In the genomic region with DNA sequence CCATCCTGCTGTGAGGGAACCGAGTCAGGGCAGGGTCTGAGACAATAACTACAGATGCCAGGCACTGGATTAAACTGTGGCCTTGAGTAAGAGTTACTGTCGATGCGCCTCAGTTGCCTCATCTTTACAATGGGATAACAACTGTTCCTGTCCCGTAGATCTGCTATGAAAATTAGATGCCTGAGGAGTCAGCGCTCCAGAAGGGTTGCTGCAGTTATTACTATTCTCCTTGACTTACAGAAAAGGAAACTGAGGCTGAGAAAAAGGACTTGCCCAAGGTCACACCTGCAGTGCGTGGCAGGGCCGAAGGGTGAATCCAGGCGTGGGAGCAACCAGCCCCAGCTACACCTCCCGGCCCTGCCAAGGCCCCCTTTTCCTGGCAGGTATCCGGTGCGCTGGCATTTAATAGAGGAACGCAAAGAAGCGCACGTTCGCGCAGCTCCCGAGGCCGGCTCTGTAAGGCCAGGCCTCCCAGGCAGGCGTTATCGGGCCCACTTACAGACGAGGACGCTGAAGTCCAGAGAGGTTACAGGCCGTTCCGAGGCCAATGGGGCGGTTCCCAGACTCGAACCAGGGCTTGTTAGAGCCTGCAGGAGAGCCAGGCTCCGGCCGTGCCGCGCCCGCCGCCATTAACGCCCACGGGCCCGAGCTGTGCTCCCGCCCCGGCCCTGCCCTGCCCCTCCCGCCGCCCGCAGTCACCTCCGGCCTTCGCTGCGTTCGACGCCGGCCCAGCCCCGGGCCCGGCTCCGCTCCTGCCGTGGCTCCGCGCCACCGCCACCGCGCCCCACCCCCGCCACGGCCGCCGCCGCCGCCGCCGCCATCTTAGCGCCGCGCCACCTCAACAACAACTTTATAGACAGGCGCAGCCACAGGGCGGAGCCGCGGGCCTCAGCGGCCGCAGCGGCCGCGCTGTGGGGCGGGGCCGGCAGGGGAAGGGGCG, we compare ENCODE assay signal across 1 cellular context.
A peak's percentile ranks its signal among the peaks of the same experiment; 100 is the strongest.
TF ChIP-seq lines count a peak whose summit lies in the region.

Gene C11orf68 (minus strand): TSS at position 852 of the 940 bp plus-strand sequence. CDS start 31 bp downstream, at position 821.

TF ChIP-seq in K562, 482 proteins besides CTCF, POLR2A, EP300 and RAD21 (continued from another document and continues in another):
- TF ChIP-seq, protein P1, sequence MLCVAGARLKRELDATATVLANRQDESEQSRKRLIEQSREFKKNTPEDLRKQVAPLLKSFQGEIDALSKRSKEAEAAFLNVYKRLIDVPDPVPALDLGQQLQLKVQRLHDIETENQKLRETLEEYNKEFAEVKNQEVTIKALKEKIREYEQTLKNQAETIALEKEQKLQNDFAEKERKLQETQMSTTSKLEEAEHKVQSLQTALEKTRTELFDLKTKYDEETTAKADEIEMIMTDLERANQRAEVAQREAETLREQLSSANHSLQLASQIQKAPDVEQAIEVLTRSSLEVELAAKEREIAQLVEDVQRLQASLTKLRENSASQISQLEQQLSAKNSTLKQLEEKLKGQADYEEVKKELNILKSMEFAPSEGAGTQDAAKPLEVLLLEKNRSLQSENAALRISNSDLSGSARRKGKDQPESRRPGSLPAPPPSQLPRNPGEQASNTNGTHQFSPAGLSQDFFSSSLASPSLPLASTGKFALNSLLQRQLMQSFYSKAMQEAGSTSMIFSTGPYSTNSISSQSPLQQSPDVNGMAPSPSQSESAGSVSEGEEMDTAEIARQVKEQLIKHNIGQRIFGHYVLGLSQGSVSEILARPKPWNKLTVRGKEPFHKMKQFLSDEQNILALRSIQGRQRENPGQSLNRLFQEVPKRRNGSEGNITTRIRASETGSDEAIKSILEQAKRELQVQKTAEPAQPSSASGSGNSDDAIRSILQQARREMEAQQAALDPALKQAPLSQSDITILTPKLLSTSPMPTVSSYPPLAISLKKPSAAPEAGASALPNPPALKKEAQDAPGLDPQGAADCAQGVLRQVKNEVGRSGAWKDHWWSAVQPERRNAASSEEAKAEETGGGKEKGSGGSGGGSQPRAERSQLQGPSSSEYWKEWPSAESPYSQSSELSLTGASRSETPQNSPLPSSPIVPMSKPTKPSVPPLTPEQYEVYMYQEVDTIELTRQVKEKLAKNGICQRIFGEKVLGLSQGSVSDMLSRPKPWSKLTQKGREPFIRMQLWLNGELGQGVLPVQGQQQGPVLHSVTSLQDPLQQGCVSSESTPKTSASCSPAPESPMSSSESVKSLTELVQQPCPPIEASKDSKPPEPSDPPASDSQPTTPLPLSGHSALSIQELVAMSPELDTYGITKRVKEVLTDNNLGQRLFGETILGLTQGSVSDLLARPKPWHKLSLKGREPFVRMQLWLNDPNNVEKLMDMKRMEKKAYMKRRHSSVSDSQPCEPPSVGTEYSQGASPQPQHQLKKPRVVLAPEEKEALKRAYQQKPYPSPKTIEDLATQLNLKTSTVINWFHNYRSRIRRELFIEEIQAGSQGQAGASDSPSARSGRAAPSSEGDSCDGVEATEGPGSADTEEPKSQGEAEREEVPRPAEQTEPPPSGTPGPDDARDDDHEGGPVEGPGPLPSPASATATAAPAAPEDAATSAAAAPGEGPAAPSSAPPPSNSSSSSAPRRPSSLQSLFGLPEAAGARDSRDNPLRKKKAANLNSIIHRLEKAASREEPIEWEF (CRISPR knock-in tag; IDR thresholded peaks at IDR 0.05), result no peak
- no peak for TF ChIP-seq ZKSCAN8 (CRISPR knock-in tag; IDR thresholded peaks at IDR 0.05)
- TF ChIP-seq MAZ (CRISPR knock-in tag; conservative IDR thresholded peaks at IDR 0.05 in 1 of 2, IDR thresholded peaks at IDR 0.05 in 1 of 2), result 0 out of 4 replicates have a peak, but pooled peaks of 1 of the 2 experiments have one; percentile 37
- TF ChIP-seq RBBP5 (IDR thresholded peaks at IDR 0.05; ENCODE audit: borderline replicate concordance, insufficient read depth, low read length, poor library complexity, severe bottlenecking), result peak; percentile 35
- TF ChIP-seq ZNF77 (CRISPR knock-in tag; IDR thresholded peaks at IDR 0.05), result no peak
- TF ChIP-seq EWSR1 (IDR thresholded peaks at IDR 0.05; ENCODE audit: borderline replicate concordance, low read depth, partially characterized antibody), result no peak
- TF ChIP-seq, protein P2, sequence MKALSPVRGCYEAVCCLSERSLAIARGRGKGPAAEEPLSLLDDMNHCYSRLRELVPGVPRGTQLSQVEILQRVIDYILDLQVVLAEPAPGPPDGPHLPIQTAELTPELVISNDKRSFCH (CRISPR knock-in tag; IDR thresholded peaks at IDR 0.05), result no peak
- TF ChIP-seq, protein P2 (tag; IDR thresholded peaks at IDR 0.05), result 0 out of 2 replicates have a peak, but pooled peaks have one; percentile 40
- TF ChIP-seq POLR3G (IDR thresholded peaks at IDR 0.05; ENCODE audit: extremely low read depth, insufficient read length, insufficient replicate concordance), result no peak
- peak; percentile 96 for TF ChIP-seq POLR2G (IDR thresholded peaks at IDR 0.05; ENCODE audit: low read depth, low read length)
- peak; percentile 36; the same call in 1 of the 2 replicates for TF ChIP-seq SIN3B (IDR thresholded peaks at IDR 0.05; ENCODE audit: low read depth)
- TF ChIP-seq, protein P3, sequence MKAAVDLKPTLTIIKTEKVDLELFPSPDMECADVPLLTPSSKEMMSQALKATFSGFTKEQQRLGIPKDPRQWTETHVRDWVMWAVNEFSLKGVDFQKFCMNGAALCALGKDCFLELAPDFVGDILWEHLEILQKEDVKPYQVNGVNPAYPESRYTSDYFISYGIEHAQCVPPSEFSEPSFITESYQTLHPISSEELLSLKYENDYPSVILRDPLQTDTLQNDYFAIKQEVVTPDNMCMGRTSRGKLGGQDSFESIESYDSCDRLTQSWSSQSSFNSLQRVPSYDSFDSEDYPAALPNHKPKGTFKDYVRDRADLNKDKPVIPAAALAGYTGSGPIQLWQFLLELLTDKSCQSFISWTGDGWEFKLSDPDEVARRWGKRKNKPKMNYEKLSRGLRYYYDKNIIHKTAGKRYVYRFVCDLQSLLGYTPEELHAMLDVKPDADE (conservative IDR thresholded peaks at IDR 0.05; ENCODE audit: control insufficient read depth, low read depth, low read length), result peak; percentile 57
- TF ChIP-seq, protein P4, sequence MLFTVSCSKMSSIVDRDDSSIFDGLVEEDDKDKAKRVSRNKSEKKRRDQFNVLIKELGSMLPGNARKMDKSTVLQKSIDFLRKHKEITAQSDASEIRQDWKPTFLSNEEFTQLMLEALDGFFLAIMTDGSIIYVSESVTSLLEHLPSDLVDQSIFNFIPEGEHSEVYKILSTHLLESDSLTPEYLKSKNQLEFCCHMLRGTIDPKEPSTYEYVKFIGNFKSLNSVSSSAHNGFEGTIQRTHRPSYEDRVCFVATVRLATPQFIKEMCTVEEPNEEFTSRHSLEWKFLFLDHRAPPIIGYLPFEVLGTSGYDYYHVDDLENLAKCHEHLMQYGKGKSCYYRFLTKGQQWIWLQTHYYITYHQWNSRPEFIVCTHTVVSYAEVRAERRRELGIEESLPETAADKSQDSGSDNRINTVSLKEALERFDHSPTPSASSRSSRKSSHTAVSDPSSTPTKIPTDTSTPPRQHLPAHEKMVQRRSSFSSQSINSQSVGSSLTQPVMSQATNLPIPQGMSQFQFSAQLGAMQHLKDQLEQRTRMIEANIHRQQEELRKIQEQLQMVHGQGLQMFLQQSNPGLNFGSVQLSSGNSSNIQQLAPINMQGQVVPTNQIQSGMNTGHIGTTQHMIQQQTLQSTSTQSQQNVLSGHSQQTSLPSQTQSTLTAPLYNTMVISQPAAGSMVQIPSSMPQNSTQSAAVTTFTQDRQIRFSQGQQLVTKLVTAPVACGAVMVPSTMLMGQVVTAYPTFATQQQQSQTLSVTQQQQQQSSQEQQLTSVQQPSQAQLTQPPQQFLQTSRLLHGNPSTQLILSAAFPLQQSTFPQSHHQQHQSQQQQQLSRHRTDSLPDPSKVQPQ (CRISPR knock-in tag; IDR thresholded peaks at IDR 0.05; ENCODE audit: borderline replicate concordance), result no peak
- TF ChIP-seq BCOR (IDR thresholded peaks at IDR 0.05), result peak; percentile 95
- peak in 1 of 2 experiments; percentile 8; a peak in 2 of 4 replicates for TF ChIP-seq TEAD1 (CRISPR knock-in tag; IDR thresholded peaks at IDR 0.05)
- no peak for TF ChIP-seq RBM34 (IDR thresholded peaks at IDR 0.05; ENCODE audit: borderline replicate concordance, insufficient read depth, low read length)
- no peak for TF ChIP-seq ZMIZ1 (IDR thresholded peaks at IDR 0.05; ENCODE audit: low read depth in 2 of 2, low read length in 2 of 2)
- peak; percentile 61; the same call in 1 of the 2 replicates for TF ChIP-seq ZNF175 (CRISPR knock-in tag; IDR thresholded peaks at IDR 0.05; ENCODE audit: low read depth)
- no peak for TF ChIP-seq NEUROD1 (IDR thresholded peaks at IDR 0.05; ENCODE audit: borderline replicate concordance, low read depth, low read length, partially characterized antibody)
- TF ChIP-seq GABPB2 (CRISPR knock-in tag; conservative IDR thresholded peaks at IDR 0.05), result no peak
- TF ChIP-seq RFX1 (IDR thresholded peaks at IDR 0.05), result no peak
- TF ChIP-seq MTA2 (IDR thresholded peaks at IDR 0.05; ENCODE audit: low read depth), result no peak
- TF ChIP-seq ZNF785 (CRISPR knock-in tag; IDR thresholded peaks at IDR 0.05), result no peak
- 0 out of 4 replicates have a peak, but pooled peaks of 1 of the 2 experiments have one; percentile 51 for TF ChIP-seq SIN3A (IDR thresholded peaks at IDR 0.05; ENCODE audit: borderline replicate concordance in 2 of 2, control insufficient read depth in 1 of 2, low read depth in 2 of 2, low read length in 2 of 2)
- TF ChIP-seq MCM3 (IDR thresholded peaks at IDR 0.05), result no peak
- no peak for TF ChIP-seq HEY1 (CRISPR knock-in tag; IDR thresholded peaks at IDR 0.05; ENCODE audit: borderline replicate concordance)
- TF ChIP-seq C11orf30 (IDR thresholded peaks at IDR 0.05; ENCODE audit: low read depth), result no peak
- no peak for TF ChIP-seq ZBTB33 (CRISPR knock-in tag; IDR thresholded peaks at IDR 0.05)
- peak; percentile 62 to 95 (median 94) for TF ChIP-seq YY1 (IDR thresholded peaks at IDR 0.05; ENCODE audit: borderline replicate concordance in 1 of 3, control insufficient read depth in 1 of 3, extremely low read depth in 1 of 3, insufficient read depth in 3 of 3, insufficient read length in 1 of 3, insufficient replicate concordance in 2 of 3, low read depth in 1 of 3, low read length in 2 of 3)
- TF ChIP-seq CBX3 (IDR thresholded peaks at IDR 0.05; ENCODE audit: borderline replicate concordance in 1 of 2, low read length in 2 of 2), result peak in 1 of 2 experiments; percentile 77; a peak in 1 of 3 replicates
- TF ChIP-seq TOE1 (IDR thresholded peaks at IDR 0.05; ENCODE audit: borderline replicate concordance), result no peak
- peak; percentile 24; the same call in 1 of the 2 replicates for TF ChIP-seq TOE1 (CRISPR knock-in tag; IDR thresholded peaks at IDR 0.05; ENCODE audit: borderline replicate concordance, low read depth)
- TF ChIP-seq CEBPB (tag; IDR thresholded peaks at IDR 0.05), result no peak
- no peak for TF ChIP-seq ZZZ3 (IDR thresholded peaks at IDR 0.05)
- peak; percentile 84 for TF ChIP-seq RBFOX2 (IDR thresholded peaks at IDR 0.05; ENCODE audit: low read depth, low read length)
- no peak; the same call in 1 of the 2 replicates for TF ChIP-seq TGIF2 (CRISPR knock-in tag; IDR thresholded peaks at IDR 0.05)
- no peak for TF ChIP-seq HDAC8 (tag; IDR thresholded peaks at IDR 0.05)
- no peak for TF ChIP-seq ARID2 (IDR thresholded peaks at IDR 0.05)
- TF ChIP-seq FOXK1 (CRISPR knock-in tag; IDR thresholded peaks at IDR 0.05; ENCODE audit: borderline replicate concordance), result 0 out of 2 replicates have a peak, but pooled peaks have one; percentile 44
- TF ChIP-seq GATA2 (CRISPR knock-in tag; IDR thresholded peaks at IDR 0.05), result no peak
- TF ChIP-seq ZBTB2 (IDR thresholded peaks at IDR 0.05), result no peak
- TF ChIP-seq HDAC3 (IDR thresholded peaks at IDR 0.05; ENCODE audit: borderline replicate concordance, partially characterized antibody), result no peak
- peak; percentile 73; the same call in 1 of the 2 replicates for TF ChIP-seq KAT7 (CRISPR knock-in tag; IDR thresholded peaks at IDR 0.05; ENCODE audit: borderline replicate concordance)
